Comparison of ENCODE assay signal across 8 cellular contexts in genomic region chr9:35844628-35845301, GRCh38. TPM values are rescaled to one million over a fixed set of nuclear protein-coding genes. Genes with fewer than 3 reads are reported as not detected.
DNase-seq lines count a peak whose midpoint lies in the region; ATAC-seq and TF ChIP-seq lines count a peak whose summit lies in the region.

No MANE protein-coding gene starts in this region.

- H3K36me3 ChIP-seq in Karpas-422 (ENCODE audit: insufficient read depth, low read length) (no peaks in the 10 kb centered on the region), stomach (peaks cover 0 to 31% (median 18%) of the 10 kb centered on the region in 4 donors)

- no peak for TF ChIP-seq EP300 in stomach (IDR thresholded peaks at IDR 0.05)

- DNase-seq in DMS 273 treated with DMSO at 0.1 percent for 48 hours (lab: John Stamatoyannopoulos, UW): peak; percentile 15
- peak; percentile 72 for DNase-seq in Karpas-422
- DNase-seq in amniotic epithelial cell (ENCODE audit: low read depth): peak; percentile 78
- DNase-seq in hepatic stellate cell (ENCODE audit: low spot score): peak; percentile 86
- peak; percentile 64 for DNase-seq in stomach
- no peak for DNase-seq in stimulated activated CD4-positive, alpha-beta T cell treated with anti-CD3 and anti-CD28 coated beads, Interleukin-12 subunit alpha, Interleukin-12 subunit beta, amount 100 ng/mL, for 4 hours
- no peak for DNase-seq in HuH-7 (ENCODE audit: low spot score)

- no peaks in the 10 kb centered on the region for H4K20me1 ChIP-seq in Karpas-422 (ENCODE audit: insufficient read depth, low read depth, low read length)

- H3K9ac ChIP-seq in Karpas-422 (ENCODE audit: low read length): no peak overlapping the region

- no peak overlapping the region for H2AFZ ChIP-seq in Karpas-422 (ENCODE audit: low read length)

- peak overlapping the region; percentile 2 for H3K4me2 ChIP-seq in Karpas-422 (ENCODE audit: low read depth, low read length, poor library complexity, severe bottlenecking)

- H3K9me3 ChIP-seq in Karpas-422 (ENCODE audit: low read length) (no peaks in the 10 kb centered on the region), stomach (no peaks in the 10 kb centered on the region)

- WGBS in stomach, 5 donors: 16 to 25% (median 20%) methylated on average over 7 of the region's 7 CpGs

- no peaks in the 10 kb centered on the region for H3K9me2 ChIP-seq in Karpas-422 (replicated peaks; ENCODE audit: insufficient read depth, low read length)

- no peaks in the 10 kb centered on the region for H3K27me3 ChIP-seq in Karpas-422 (ENCODE audit: low read length)
- H3K27me3 ChIP-seq in stomach: peaks cover 0 to 13% (median 0%) of the 10 kb centered on the region in 3 donors

- no peak for TF ChIP-seq POLR2A in stomach (IDR thresholded peaks at IDR 0.05)

- ATAC-seq in HG03442 (IDR thresholded peaks at IDR 0.05; ENCODE audit: unreplicated experiment): no peak

- no peak for TF ChIP-seq CTCF in stomach (IDR thresholded peaks at IDR 0.05)

- H3K4me3 ChIP-seq in Karpas-422 (ENCODE audit: low read length): no peak overlapping the region
- no peak overlapping the region for H3K4me3 ChIP-seq in stomach

- no peak overlapping the region for H3K27ac ChIP-seq in Karpas-422 (ENCODE audit: low read length)
- peak overlapping the region; percentile 70 to 82 (median 76) for H3K27ac ChIP-seq in stomach

- peaks cover 22% of the 10 kb centered on the region for H3K4me1 ChIP-seq in Karpas-422 (ENCODE audit: low read length)
- peaks cover 34 to 56% (median 42%) of the 10 kb centered on the region in 4 donors for H3K4me1 ChIP-seq in stomach

- intact Hi-C loops in stomach (cut with DNase I; ENCODE audit: low total_unique reads): no loop called here

- H3K79me2 ChIP-seq in Karpas-422 (ENCODE audit: low read length): no peaks in the 10 kb centered on the region

RNA-seq across cellular contexts. Expression of gene TMEM8B, which starts 15.7 kb away (rescaled TPM):
- total RNA-seq in Karpas-422 (2014; rRNA removed; shearing (Covaris generic); ENCODE audit: low replicate concordance): 2.9 and 3.0 TPM in 2 replicates
- 10 to 100 TPM in 3 of 5 donors, 1 to 10 TPM in 2; 4.6 to 81.4 (median 11.6) TPM for total RNA-seq in stomach
- polyA plus RNA-seq in stomach: 1 to 10 TPM; 7.0 to 9.2 (median 7.0) TPM

RNA-seq across cellular contexts. Expression of gene FAM221B, which starts 16.2 kb away (rescaled TPM):
- not detected in 2 replicates for total RNA-seq in Karpas-422 (2014; rRNA removed; shearing (Covaris generic); ENCODE audit: low replicate concordance)
- total RNA-seq in stomach: not detected
- polyA plus RNA-seq in stomach: under 1 TPM in 1 of 3 donors, not detected in 2; 0.10 TPM

RNA-seq across cellular contexts. Expression of gene OR13J1, which starts 25.4 kb away (rescaled TPM):
- not detected in 2 replicates for total RNA-seq in Karpas-422 (2014; rRNA removed; shearing (Covaris generic); ENCODE audit: low replicate concordance)
- total RNA-seq in stomach: not detected
- not detected for polyA plus RNA-seq in stomach

RNA-seq across cellular contexts. Expression of gene HINT2, which starts 29.9 kb away (rescaled TPM):
- 84.0 and 146 TPM in 2 replicates for total RNA-seq in Karpas-422 (2014; rRNA removed; shearing (Covaris generic); ENCODE audit: low replicate concordance)
- 10 to 100 TPM in 4 of 5 donors, 1 to 10 TPM in 1; 8.4 to 22.7 (median 17.9) TPM for total RNA-seq in stomach
- polyA plus RNA-seq in stomach: 100 to 1,000 TPM in 2 of 3 donors, 10 to 100 TPM in 1; 98.1 to 131 (median 118) TPM

RNA-seq across cellular contexts. Expression of gene SPAG8, which starts 32.7 kb away (rescaled TPM):
- total RNA-seq in Karpas-422 (2014; rRNA removed; shearing (Covaris generic); ENCODE audit: low replicate concordance): 0.07 and 0.90 TPM in 2 replicates
- total RNA-seq in stomach: 1 to 10 TPM in 2 of 5 donors, not detected in 3; 1.7 to 2.7 TPM
- 1 to 10 TPM in 1 of 3 donors, under 1 TPM in 2; 0.19 to 4.1 (median 0.98) TPM for polyA plus RNA-seq in stomach

Comparison
In these comparisons a context has a peak if more than half of its experiments do, and no peak if none do; other contexts are left out.
1. DNase-seq: peak in DMS 273 treated with DMSO at 0.1 percent for 48 hours (single experiment), Karpas-422 (single experiment), amniotic epithelial cell (single experiment), hepatic stellate cell (single experiment) and stomach (single experiment); none in stimulated activated CD4-positive, alpha-beta T cell treated with anti-CD3 and anti-CD28 coated beads, Interleukin-12 subunit alpha, Interleukin-12 subunit beta, amount 100 ng/mL, for 4 hours (single experiment) and HuH-7 (single experiment).